ENCODE assay signal across 9 cellular contexts in genomic region chr1:69691179-69691578, GRCh38.
"Had no signal": no experiment of that assay in that cellular context is flagged by ENCODE, and none has a peak within 500 bp of the region (broad histone marks: within the 10 kb centered on the region; RNA-seq: fewer than 3 reads in every experiment).

No MANE protein-coding gene starts in this region.

- H3K36me3 ChIP-seq: HAP-1 had no signal

- H3K9me3 ChIP-seq: HAP-1 had no signal

- H3K4me3 ChIP-seq: GM23248, GM23338, HAP-1 had no signal

- H3K9ac ChIP-seq: GM23248 had no signal

- H2AFZ ChIP-seq: GM23248, GM23338 had no signal

- ATAC-seq: GM23338, HCT116 had no signal

- H3K27ac ChIP-seq: GM23248 had no signal

- DNase-seq: GM23248, GOT3, H7, H9, HCEC 1CT, HFFc6 had no signal

- H3K4me1 ChIP-seq: HAP-1 had no signal
